In genomic region chr7:43891069-43891955, GRCh38 we compare ENCODE assay signal across 1 cellular context.
TF ChIP-seq lines count a peak whose summit lies in the region.

No MANE protein-coding gene starts in this region.

TF ChIP-seq in K562, 482 proteins besides CTCF, POLR2A, EP300 and RAD21:
- TF ChIP-seq EGR1 (conservative IDR thresholded peaks at IDR 0.05) (peak; percentile 27; the same call in 1 of the 2 replicates), ZNF511 (CRISPR knock-in tag; IDR thresholded peaks at IDR 0.05) (no peak), ZNF140 (CRISPR knock-in tag; IDR thresholded peaks at IDR 0.05) (no peak), JUND (IDR thresholded peaks at IDR 0.05; ENCODE audit: borderline replicate concordance, low read depth, low read length) (no peak), JUND (tag; IDR thresholded peaks at IDR 0.05; ENCODE audit: borderline replicate concordance, low read depth, low read length) (no peak), IRF9 (tag; IDR thresholded peaks at IDR 0.05) (no peak), CBFA2T3 (IDR thresholded peaks at IDR 0.05) (0 out of 2 replicates have a peak, but pooled peaks have one; percentile 6), PTBP1 (IDR thresholded peaks at IDR 0.05; ENCODE audit: low read depth, low read length) (no peak), TAF9B (IDR thresholded peaks at IDR 0.05; ENCODE audit: partially characterized antibody) (no peak), SREBF1 (IDR thresholded peaks at IDR 0.05; ENCODE audit: borderline replicate concordance, low read depth, low read length) (no peak), NRF1 (conservative IDR thresholded peaks at IDR 0.05 in 1 of 2, IDR thresholded peaks at IDR 0.05 in 1 of 2) (no peak)
TF ChIP-seq in K562: peak in this region for 2.
